Comparison of ENCODE assay signal across 9 cellular contexts in genomic region chr17:32516450-32516849, GRCh38. TPM values are rescaled to one million over a fixed set of nuclear protein-coding genes. Genes with fewer than 3 reads are reported as not detected.
DNase-seq lines count a peak whose midpoint lies in the region; ATAC-seq, FAIRE-seq and TF ChIP-seq lines count a peak whose summit lies in the region.
"Had no signal": no experiment of that assay in that cellular context is flagged by ENCODE, and none has a peak within 500 bp of the region (broad histone marks: within the 10 kb centered on the region; RNA-seq: fewer than 3 reads in every experiment).

No MANE protein-coding gene starts in this region.

- no peak overlapping the region for H2AK5ac ChIP-seq in H1 (ENCODE audit: low read depth, low read length)

- ATAC-seq in GM21515 (IDR thresholded peaks at IDR 0.05; ENCODE audit: unreplicated experiment) (no peak), left colon (no peak)

- no peak overlapping the region for H3K56ac ChIP-seq in H1 (replicated peaks; ENCODE audit: insufficient read length, low read depth, low read length)

- WGBS in H1 (ENCODE audit: extremely low coverage in 1 of 2, insufficient coverage in 1 of 2, insufficient read length in 1 of 2, insufficient replicate concordance in 2 of 2, low coverage in 1 of 2, low lambda C conversion rate in 2 of 2, missing lambda C conversion rate in 1 of 2), 2 experiments: 0% methylated on average over 2 of the region's 2 CpGs; no CpG with 5 or more reads in 1 of the 2 experiments

- no peak overlapping the region for H2AFZ ChIP-seq in H1 (ENCODE audit: low read length)

- DNase-seq in NCI-H524 treated with DMSO at 0.1 percent for 48 hours (lab: John Stamatoyannopoulos, UW) (peak; percentile 59), H1 (ENCODE audit: low read depth in 1 of 2, low spot score in 2 of 2) (no peak), left colon (no peak), KG1 (lab: John Stamatoyannopoulos, UW) (no peak)
- DNase-seq in stimulated activated CD4-positive, alpha-beta T cell treated with anti-CD3 and anti-CD28 coated beads, Interleukin-4, amount 100 ng/mL, for 1 hour: no peak
- DNase-seq: aorta had no signal

- TF ChIP-seq RAD21 in H1 (IDR thresholded peaks at IDR 0.05 in 1 of 2, conservative IDR thresholded peaks at IDR 0.05 in 1 of 2; ENCODE audit: low read depth in 2 of 2, low read length in 2 of 2): no peak

- no peak for FAIRE-seq in H1 (lab: Jason Lieb, UNC)

- H2BK120ac ChIP-seq in H1 (replicated peaks; ENCODE audit: low read depth, low read length): no peak overlapping the region

- H3K4me1 ChIP-seq in BLaER1 treated with 17β-estradiol and CSF1 and Interleukin-3, amounts not matched to agents 10 nM and 100 nM: peaks cover 41 to 80% (median 70%) of the 10 kb centered on the region in 10 experiments
- H3K4me1 ChIP-seq in H1 (replicated peaks in 1 of 4; ENCODE audit: control insufficient read depth in 3 of 4, insufficient read depth in 4 of 4, low read length in 3 of 4): peaks cover 19 to 39% (median 25%) of the 10 kb centered on the region in 4 experiments

- TF ChIP-seq CTCF in H1 (IDR thresholded peaks at IDR 0.05; ENCODE audit: control extremely low read depth in 1 of 3, insufficient read depth in 1 of 3, low read depth in 1 of 3, low read length in 3 of 3): no peak

- CTCF ChIA-PET in H1 (lab: Charles Lee; ENCODE audit: partially characterized antibody): interaction anchor here (2.1 kb wide), 1 partner anchor 28 kb away, joined by 7 read pairs; no protein-coding TSS in a partner anchor

- no peak overlapping the region for H4K5ac ChIP-seq in H1 (ENCODE audit: insufficient read length, low read depth, low read length)

- no peaks in the 10 kb centered on the region for H3K9me3 ChIP-seq in BLaER1 treated with 17β-estradiol and CSF1 and Interleukin-3, amounts not matched to agents 10 nM and 100 nM (replicated peaks in 1 of 11)
- no peaks in the 10 kb centered on the region for H3K9me3 ChIP-seq in H1 (ENCODE audit: insufficient read depth in 2 of 2, low read depth in 1 of 2, low read length in 1 of 2)

- H3K23ac ChIP-seq in H1 (ENCODE audit: insufficient read length): no peak overlapping the region

- no peak overlapping the region for H3K18ac ChIP-seq in H1 (ENCODE audit: extremely low read depth, low read length)

- no peak overlapping the region for H2BK15ac ChIP-seq in H1 (ENCODE audit: low read length)

- H4K8ac ChIP-seq in H1 (ENCODE audit: extremely low read depth, insufficient read depth, low read length): no peak overlapping the region

- no peak overlapping the region for H3K9ac ChIP-seq in BLaER1 treated with 17β-estradiol and CSF1 and Interleukin-3, amounts not matched to agents 10 nM and 100 nM
- H3K9ac ChIP-seq in H1 (replicated peaks in 1 of 4; ENCODE audit: extremely low read depth in 1 of 4, low read depth in 3 of 4, low read length in 3 of 4): no peak overlapping the region

- no peak overlapping the region for H4K91ac ChIP-seq in H1 (replicated peaks; ENCODE audit: insufficient read length, low read length)

- H3K36me3 ChIP-seq in BLaER1 treated with 17β-estradiol and CSF1 and Interleukin-3, amounts not matched to agents 10 nM and 100 nM: no peaks in the 10 kb centered on the region
- no peaks in the 10 kb centered on the region for H3K36me3 ChIP-seq in H1 (ENCODE audit: control insufficient read depth in 2 of 4, insufficient read depth in 4 of 4, low read length in 3 of 4)

- POLR2A ChIA-PET in H1 (lab: Charles Lee; ENCODE audit: partially characterized antibody): interaction anchor here (5.3 kb wide), 1 partner anchor 28 kb away, joined by 35 read pairs; the partner anchor contains the start of gene CDK5R1

- peaks cover 0 to 9% (median 0%) of the 10 kb centered on the region in 11 experiments; a peak in 2 of 22 replicates for H4K20me1 ChIP-seq in BLaER1 treated with 17β-estradiol and CSF1 and Interleukin-3, amounts not matched to agents 10 nM and 100 nM
- no peaks in the 10 kb centered on the region for H4K20me1 ChIP-seq in H1 (replicated peaks in 1 of 2; ENCODE audit: control insufficient read depth in 1 of 2, insufficient read depth in 2 of 2, low read length in 2 of 2)

- no peak overlapping the region for H2BK5ac ChIP-seq in H1 (ENCODE audit: low read depth, low read length)

- no peak overlapping the region for H3K4me3 ChIP-seq in BLaER1 treated with 17β-estradiol and CSF1 and Interleukin-3, amounts not matched to agents 10 nM and 100 nM
- H3K4me3 ChIP-seq in GM08714 (ENCODE audit: low read length) (peak overlapping the region; percentile 25; the same call in 1 of the 2 replicates), H1 (ENCODE audit: extremely low read depth in 1 of 4, insufficient read depth in 2 of 4, low read depth in 3 of 4, low read length in 4 of 4) (no peak overlapping the region)

- no peak overlapping the region for H3K4ac ChIP-seq in H1 (replicated peaks; ENCODE audit: insufficient read length, low read depth, low read length)

- H2BK12ac ChIP-seq in H1 (ENCODE audit: low read depth, low read length): no peak overlapping the region

- H3K79me1 ChIP-seq in H1 (ENCODE audit: low read depth, low read length): no peaks in the 10 kb centered on the region

- H3K23me2 ChIP-seq in H1 (ENCODE audit: low read depth, low read length): peaks cover 3% of the 10 kb centered on the region; the same call in 1 of the 2 replicates

- no peaks in the 10 kb centered on the region for H3K79me2 ChIP-seq in H1 (ENCODE audit: control insufficient read depth in 1 of 2, insufficient read depth in 2 of 2, low read length in 2 of 2)

- no peak overlapping the region for H2BK20ac ChIP-seq in H1 (ENCODE audit: low read length)

- TF ChIP-seq POLR2A in H1 (IDR thresholded peaks at IDR 0.05; ENCODE audit: control extremely low read depth in 1 of 2, low read depth in 2 of 2, low read length in 2 of 2): no peak

- peak overlapping the region; percentile 13 to 95 (median 89); a peak in 18 of 22 replicates for H3K4me2 ChIP-seq in BLaER1 treated with 17β-estradiol and CSF1 and Interleukin-3, amounts not matched to agents 10 nM and 100 nM
- peak overlapping the region in 1 of 2 experiments; percentile 13; a peak in 1 of 4 replicates for H3K4me2 ChIP-seq in H1 (ENCODE audit: insufficient read depth in 1 of 2, low read depth in 2 of 2, low read length in 2 of 2)

- no peak overlapping the region for H3K27ac ChIP-seq in BLaER1 treated with 17β-estradiol and CSF1 and Interleukin-3, amounts not matched to agents 10 nM and 100 nM
- no peak overlapping the region for H3K27ac ChIP-seq in H1 (ENCODE audit: low read depth, low read length)

- no peak overlapping the region for H3K14ac ChIP-seq in H1 (ENCODE audit: insufficient read length)

- no peak for TF ChIP-seq EP300 in H1 (IDR thresholded peaks at IDR 0.05; ENCODE audit: borderline replicate concordance in 1 of 2, low read depth in 2 of 2, low read length in 2 of 2)

- peaks cover 0 to 25% (median 0%) of the 10 kb centered on the region in 11 experiments; a peak in 6 of 22 replicates for H3K27me3 ChIP-seq in BLaER1 treated with 17β-estradiol and CSF1 and Interleukin-3, amounts not matched to agents 10 nM and 100 nM
- H3K27me3 ChIP-seq in H1 (replicated peaks in 1 of 4; ENCODE audit: control insufficient read depth in 3 of 4, extremely low read depth in 1 of 4, insufficient read depth in 3 of 4, low read length in 3 of 4): no peaks in the 10 kb centered on the region; a peak in 2 of 7 replicates

- intact Hi-C loops in left colon (cut with DNase I, micrococcal nuclease): no loop called here

TF ChIP-seq in H1, 55 proteins besides CTCF, POLR2A, EP300 and RAD21:
- TF ChIP-seq SRF (IDR thresholded peaks at IDR 0.05; ENCODE audit: low read depth, low read length) (0 out of 2 replicates have a peak, but pooled peaks have one; percentile 13), YY1 (IDR thresholded peaks at IDR 0.05; ENCODE audit: low read depth, low read length) (no peak)

RNA-seq across cellular contexts. Expression of gene CDK5R1, which starts 29.7 kb away (rescaled TPM):
- total RNA-seq in H1 (2021; fragmentation: NEBNext Ultra II Directional; extraction: Animal tissue kit (Norgen Biotek cat#: 25700)): 9.9 and 10.7 TPM in 2 replicates
- polyA plus RNA-seq in H1 (2011; rRNA removed): 2.7 and 4.3 TPM in 2 replicates
- polyA plus RNA-seq in H1 (2011; cell fraction: cytosol; rRNA removed): 3.6 TPM
- polyA plus RNA-seq in H1 (2011; cell fraction: nucleus; rRNA removed): 4.5 TPM
- polyA plus RNA-seq in H1 (2012, experiment 1 of 2): 5.2 to 6.6 TPM (median 6.3 TPM) in 4 replicates
- 4.9 TPM for polyA plus RNA-seq in H1 (2012, experiment 2 of 2)
- 4.8 TPM for polyA plus RNA-seq in H1 (2013, experiment 1 of 2)
- 4.8 TPM for polyA plus RNA-seq in H1 (2013, experiment 2 of 2)
- 2.8 and 4.6 TPM in 2 replicates for polyA minus RNA-seq in H1 (2011; rRNA and poly(A)+ RNA removed)
- 6.5 TPM for polyA minus RNA-seq in H1 (2011; cell fraction: cytosol; rRNA and poly(A)+ RNA removed)
- 4.7 TPM for polyA minus RNA-seq in H1 (2011; cell fraction: nucleus; rRNA and poly(A)+ RNA removed)
- total RNA-seq in left colon: 1 to 10 TPM in 1 of 2 donors, under 1 TPM in 1; 0.61 to 1.1 TPM
